1 cellular context compared by ENCODE assay signal in genomic region chrX:102711872-102712215, GRCh38.
TF ChIP-seq lines count a peak whose summit lies in the region.

No MANE protein-coding gene starts in this region.

TF ChIP-seq in endothelial cell of umbilical vein, 7 proteins besides CTCF, POLR2A, EP300 and RAD21:
- TF ChIP-seq MYC (IDR thresholded peaks at IDR 0.05; ENCODE audit: low read depth, low read length) (no peak), POLR2AphosphoS5 (IDR thresholded peaks at IDR 0.05; ENCODE audit: insufficient read depth, low read depth, low read length) (no peak)
TF ChIP-seq in endothelial cell of umbilical vein: peak in this region for 0.
